ENCODE assay signal across 26 cellular contexts in genomic region chr1:21616372-21616771, GRCh38. TPM values are rescaled to one million over a fixed set of nuclear protein-coding genes. Genes with fewer than 3 reads are reported as not detected.
"Had no signal": no experiment of that assay in that cellular context is flagged by ENCODE, and none has a peak within 500 bp of the region (broad histone marks: within the 10 kb centered on the region; RNA-seq: fewer than 3 reads in every experiment).

No MANE protein-coding gene starts in this region.

- H3K9me3 ChIP-seq: left ventricle myocardium inferior, lower lobe of right lung, psoas muscle, spleen, testis, tibial nerve, upper lobe of right lung, vagina had no signal

- FAIRE-seq: endothelial cell of umbilical vein, kidney had no signal

- H3K36me3 ChIP-seq: left ventricle myocardium inferior, lower lobe of right lung, spleen, upper lobe of right lung, vagina had no signal

- H3K79me2 ChIP-seq: parathyroid adenoma had no signal

- H3K27ac ChIP-seq: foreskin keratinocyte, left ventricle myocardium inferior, lower lobe of right lung, parathyroid adenoma, psoas muscle, spleen, testis, tibial nerve, upper lobe of right lung, vagina had no signal

- ATAC-seq: foreskin keratinocyte; left cardiac atrium; lower lobe of right lung; psoas muscle; sciatic nerve; stimulated activated naive CD8-positive, alpha-beta T cell treated with anti-CD3 and anti-CD28 coated beads, Interleukin-15, amount 100 ng/mL, for 72 hours; upper lobe of right lung had no signal

- H3K9ac ChIP-seq: parathyroid adenoma had no signal

- DNase-seq: effector CD4-positive, alpha-beta T cell; endodermal cell; erythroblast; foreskin keratinocyte; kidney; left cardiac atrium; left ventricle myocardium inferior; lower lobe of right lung; midbrain; occipital lobe; psoas muscle; retina; spleen; stimulated activated CD4-positive, alpha-beta T cell treated with anti-CD3 and anti-CD28 coated beads, Interleukin-15, amount 100 ng/mL, for 24 hours; stimulated activated CD4-positive, alpha-beta T cell treated with anti-CD3 and anti-CD28 coated beads, Interleukin-1b, Interleukin-23, amount 100 ng/mL, for 48 hours; stimulated activated CD4-positive, alpha-beta T cell treated with anti-CD3 and anti-CD28 coated beads, Interleukin-4, amount 100 ng/mL, for 24 hours; stimulated activated naive B cell treated with anti-CD40 and anti-IgM and Interleukin-4, amounts not matched to agents 10 μg/mL and 1 μg/mL and 100 μg/mL, for 72 hours; stimulated activated naive CD8-positive, alpha-beta T cell treated with anti-CD3 and anti-CD28 coated beads, Interleukin-15, amount 100 ng/mL, for 72 hours; testis; upper lobe of right lung had no signal

- H3K4me3 ChIP-seq: left ventricle myocardium inferior, lower lobe of right lung, psoas muscle, spleen, testis, tibial nerve, upper lobe of right lung, vagina had no signal

- H3K27me3 ChIP-seq: testis, vagina had no signal

- H3K4me1 ChIP-seq: foreskin keratinocyte, parathyroid adenoma, psoas muscle, spleen, testis, upper lobe of right lung had no signal

- H2AFZ ChIP-seq: parathyroid adenoma had no signal

RNA-seq across cellular contexts. Expression of gene RAP1GAP, which starts 52.8 kb away (rescaled TPM):
- total RNA-seq: dermis microvascular lymphatic vessel endothelial cell had no signal
